Comparison of ENCODE assay signal across 1 cellular context in the genomic region with DNA sequence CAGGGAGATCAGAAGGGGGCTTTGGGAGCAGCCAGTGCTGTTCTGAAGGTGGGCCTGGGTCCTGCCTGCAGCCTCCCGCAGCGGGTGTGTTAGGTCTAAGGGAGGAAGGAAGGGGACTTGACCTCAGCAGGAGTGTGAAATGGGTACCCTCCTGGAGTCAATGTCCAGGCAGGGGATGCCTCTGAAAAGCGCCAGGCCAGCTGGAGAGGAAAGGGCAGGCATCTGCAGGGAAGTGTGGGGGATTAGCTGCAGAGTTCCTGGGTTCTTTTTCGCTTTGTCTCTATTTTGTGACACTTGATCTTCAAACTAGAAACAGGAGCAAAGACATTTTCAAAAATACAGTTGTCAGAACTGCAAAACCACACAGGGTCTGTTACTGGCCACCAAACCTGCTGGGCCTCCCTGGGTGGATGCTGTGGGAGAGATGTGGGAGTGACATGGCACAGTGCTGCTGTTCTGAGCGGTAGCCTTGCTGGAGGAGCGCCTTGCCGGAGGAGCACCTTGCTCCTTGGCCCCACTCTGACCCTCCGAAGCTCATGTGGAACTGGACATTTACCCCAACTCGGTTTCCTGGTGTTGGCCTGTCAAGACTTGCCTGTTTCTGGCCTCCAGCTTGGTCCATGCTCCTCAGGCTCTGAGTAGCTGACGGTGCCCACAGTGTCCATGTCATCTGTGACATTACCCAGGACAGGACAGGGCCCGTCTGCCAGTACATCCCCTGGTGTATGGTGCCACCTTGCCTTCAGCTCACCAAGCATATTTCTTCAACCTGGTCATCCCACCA.
TF ChIP-seq lines count a peak whose summit lies in the region.

No MANE protein-coding gene starts in this region.

TF ChIP-seq in K562, 482 proteins besides CTCF, POLR2A, EP300 and RAD21 (continued from another document and continues in another):
- TF ChIP-seq, protein P1, sequence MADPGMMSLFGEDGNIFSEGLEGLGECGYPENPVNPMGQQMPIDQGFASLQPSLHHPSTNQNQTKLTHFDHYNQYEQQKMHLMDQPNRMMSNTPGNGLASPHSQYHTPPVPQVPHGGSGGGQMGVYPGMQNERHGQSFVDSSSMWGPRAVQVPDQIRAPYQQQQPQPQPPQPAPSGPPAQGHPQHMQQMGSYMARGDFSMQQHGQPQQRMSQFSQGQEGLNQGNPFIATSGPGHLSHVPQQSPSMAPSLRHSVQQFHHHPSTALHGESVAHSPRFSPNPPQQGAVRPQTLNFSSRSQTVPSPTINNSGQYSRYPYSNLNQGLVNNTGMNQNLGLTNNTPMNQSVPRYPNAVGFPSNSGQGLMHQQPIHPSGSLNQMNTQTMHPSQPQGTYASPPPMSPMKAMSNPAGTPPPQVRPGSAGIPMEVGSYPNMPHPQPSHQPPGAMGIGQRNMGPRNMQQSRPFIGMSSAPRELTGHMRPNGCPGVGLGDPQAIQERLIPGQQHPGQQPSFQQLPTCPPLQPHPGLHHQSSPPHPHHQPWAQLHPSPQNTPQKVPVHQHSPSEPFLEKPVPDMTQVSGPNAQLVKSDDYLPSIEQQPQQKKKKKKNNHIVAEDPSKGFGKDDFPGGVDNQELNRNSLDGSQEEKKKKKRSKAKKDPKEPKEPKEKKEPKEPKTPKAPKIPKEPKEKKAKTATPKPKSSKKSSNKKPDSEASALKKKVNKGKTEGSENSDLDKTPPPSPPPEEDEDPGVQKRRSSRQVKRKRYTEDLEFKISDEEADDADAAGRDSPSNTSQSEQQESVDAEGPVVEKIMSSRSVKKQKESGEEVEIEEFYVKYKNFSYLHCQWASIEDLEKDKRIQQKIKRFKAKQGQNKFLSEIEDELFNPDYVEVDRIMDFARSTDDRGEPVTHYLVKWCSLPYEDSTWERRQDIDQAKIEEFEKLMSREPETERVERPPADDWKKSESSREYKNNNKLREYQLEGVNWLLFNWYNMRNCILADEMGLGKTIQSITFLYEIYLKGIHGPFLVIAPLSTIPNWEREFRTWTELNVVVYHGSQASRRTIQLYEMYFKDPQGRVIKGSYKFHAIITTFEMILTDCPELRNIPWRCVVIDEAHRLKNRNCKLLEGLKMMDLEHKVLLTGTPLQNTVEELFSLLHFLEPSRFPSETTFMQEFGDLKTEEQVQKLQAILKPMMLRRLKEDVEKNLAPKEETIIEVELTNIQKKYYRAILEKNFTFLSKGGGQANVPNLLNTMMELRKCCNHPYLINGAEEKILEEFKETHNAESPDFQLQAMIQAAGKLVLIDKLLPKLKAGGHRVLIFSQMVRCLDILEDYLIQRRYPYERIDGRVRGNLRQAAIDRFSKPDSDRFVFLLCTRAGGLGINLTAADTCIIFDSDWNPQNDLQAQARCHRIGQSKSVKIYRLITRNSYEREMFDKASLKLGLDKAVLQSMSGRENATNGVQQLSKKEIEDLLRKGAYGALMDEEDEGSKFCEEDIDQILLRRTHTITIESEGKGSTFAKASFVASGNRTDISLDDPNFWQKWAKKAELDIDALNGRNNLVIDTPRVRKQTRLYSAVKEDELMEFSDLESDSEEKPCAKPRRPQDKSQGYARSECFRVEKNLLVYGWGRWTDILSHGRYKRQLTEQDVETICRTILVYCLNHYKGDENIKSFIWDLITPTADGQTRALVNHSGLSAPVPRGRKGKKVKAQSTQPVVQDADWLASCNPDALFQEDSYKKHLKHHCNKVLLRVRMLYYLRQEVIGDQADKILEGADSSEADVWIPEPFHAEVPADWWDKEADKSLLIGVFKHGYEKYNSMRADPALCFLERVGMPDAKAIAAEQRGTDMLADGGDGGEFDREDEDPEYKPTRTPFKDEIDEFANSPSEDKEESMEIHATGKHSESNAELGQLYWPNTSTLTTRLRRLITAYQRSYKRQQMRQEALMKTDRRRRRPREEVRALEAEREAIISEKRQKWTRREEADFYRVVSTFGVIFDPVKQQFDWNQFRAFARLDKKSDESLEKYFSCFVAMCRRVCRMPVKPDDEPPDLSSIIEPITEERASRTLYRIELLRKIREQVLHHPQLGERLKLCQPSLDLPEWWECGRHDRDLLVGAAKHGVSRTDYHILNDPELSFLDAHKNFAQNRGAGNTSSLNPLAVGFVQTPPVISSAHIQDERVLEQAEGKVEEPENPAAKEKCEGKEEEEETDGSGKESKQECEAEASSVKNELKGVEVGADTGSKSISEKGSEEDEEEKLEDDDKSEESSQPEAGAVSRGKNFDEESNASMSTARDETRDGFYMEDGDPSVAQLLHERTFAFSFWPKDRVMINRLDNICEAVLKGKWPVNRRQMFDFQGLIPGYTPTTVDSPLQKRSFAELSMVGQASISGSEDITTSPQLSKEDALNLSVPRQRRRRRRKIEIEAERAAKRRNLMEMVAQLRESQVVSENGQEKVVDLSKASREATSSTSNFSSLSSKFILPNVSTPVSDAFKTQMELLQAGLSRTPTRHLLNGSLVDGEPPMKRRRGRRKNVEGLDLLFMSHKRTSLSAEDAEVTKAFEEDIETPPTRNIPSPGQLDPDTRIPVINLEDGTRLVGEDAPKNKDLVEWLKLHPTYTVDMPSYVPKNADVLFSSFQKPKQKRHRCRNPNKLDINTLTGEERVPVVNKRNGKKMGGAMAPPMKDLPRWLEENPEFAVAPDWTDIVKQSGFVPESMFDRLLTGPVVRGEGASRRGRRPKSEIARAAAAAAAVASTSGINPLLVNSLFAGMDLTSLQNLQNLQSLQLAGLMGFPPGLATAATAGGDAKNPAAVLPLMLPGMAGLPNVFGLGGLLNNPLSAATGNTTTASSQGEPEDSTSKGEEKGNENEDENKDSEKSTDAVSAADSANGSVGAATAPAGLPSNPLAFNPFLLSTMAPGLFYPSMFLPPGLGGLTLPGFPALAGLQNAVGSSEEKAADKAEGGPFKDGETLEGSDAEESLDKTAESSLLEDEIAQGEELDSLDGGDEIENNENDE (IDR thresholded peaks at IDR 0.05; ENCODE audit: low read depth, low read length): peak; percentile 70
- no peak for TF ChIP-seq TAF9B (IDR thresholded peaks at IDR 0.05; ENCODE audit: partially characterized antibody)
- TF ChIP-seq MCM5 (IDR thresholded peaks at IDR 0.05; ENCODE audit: low read depth): no peak
- TF ChIP-seq ZSCAN32 (CRISPR knock-in tag; IDR thresholded peaks at IDR 0.05): no peak
- no peak for TF ChIP-seq PPARD (CRISPR knock-in tag; IDR thresholded peaks at IDR 0.05)
- peak in 1 of 2 experiments; percentile 16; a peak in 1 of 3 replicates for TF ChIP-seq CBX3 (IDR thresholded peaks at IDR 0.05; ENCODE audit: borderline replicate concordance in 1 of 2, low read length in 2 of 2)
- TF ChIP-seq KDM1A (IDR thresholded peaks at IDR 0.05): no peak
- TF ChIP-seq ZNF143 (CRISPR knock-in tag; IDR thresholded peaks at IDR 0.05): 0 out of 2 replicates have a peak, but pooled peaks have one; percentile 43
- TF ChIP-seq GTF2F1 (IDR thresholded peaks at IDR 0.05; ENCODE audit: low read depth, low read length): no peak
- no peak for TF ChIP-seq BRD9 (IDR thresholded peaks at IDR 0.05; ENCODE audit: low read depth, partially characterized antibody)
- TF ChIP-seq FOXK2 (conservative IDR thresholded peaks at IDR 0.05 in 1 of 2, IDR thresholded peaks at IDR 0.05 in 1 of 2; ENCODE audit: low read depth in 2 of 2): no peak
- peak in 1 of 3 experiments; percentile 24 for TF ChIP-seq YY1 (IDR thresholded peaks at IDR 0.05; ENCODE audit: borderline replicate concordance in 1 of 3, control insufficient read depth in 1 of 3, extremely low read depth in 1 of 3, insufficient read depth in 3 of 3, insufficient read length in 1 of 3, insufficient replicate concordance in 2 of 3, low read depth in 1 of 3, low read length in 2 of 3)
- TF ChIP-seq JUN (IDR thresholded peaks at IDR 0.05; ENCODE audit: borderline replicate concordance, low read depth, low read length): no peak
- TF ChIP-seq JUN (CRISPR knock-in tag; IDR thresholded peaks at IDR 0.05; ENCODE audit: borderline replicate concordance): peak; percentile 78; the same call in 1 of the 2 replicates
- no peak for TF ChIP-seq STAT5B (CRISPR knock-in tag; IDR thresholded peaks at IDR 0.05)
- TF ChIP-seq FOSL1 (tag; conservative IDR thresholded peaks at IDR 0.05): no peak
- no peak for TF ChIP-seq SETDB1 (IDR thresholded peaks at IDR 0.05; ENCODE audit: low read length)
- no peak for TF ChIP-seq RBM22 (IDR thresholded peaks at IDR 0.05; ENCODE audit: low read depth, low read length, poor library complexity, severe bottlenecking)
- TF ChIP-seq MEF2A (IDR thresholded peaks at IDR 0.05; ENCODE audit: control insufficient read depth, low read depth, low read length): no peak
- TF ChIP-seq KLF6 (CRISPR knock-in tag; IDR thresholded peaks at IDR 0.05; ENCODE audit: borderline replicate concordance): no peak
- TF ChIP-seq POLR3G (IDR thresholded peaks at IDR 0.05; ENCODE audit: extremely low read depth, insufficient read length, insufficient replicate concordance): no peak
- peak in 1 of 2 experiments; percentile 63; a peak in 1 of 4 replicates for TF ChIP-seq FOXA3 (CRISPR knock-in tag; conservative IDR thresholded peaks at IDR 0.05 in 1 of 2, IDR thresholded peaks at IDR 0.05 in 1 of 2)
- TF ChIP-seq ZNF140 (CRISPR knock-in tag; IDR thresholded peaks at IDR 0.05): no peak
- TF ChIP-seq MTA3 (IDR thresholded peaks at IDR 0.05; ENCODE audit: borderline replicate concordance): no peak
- TF ChIP-seq TCF3 (CRISPR knock-in tag; IDR thresholded peaks at IDR 0.05): no peak
- TF ChIP-seq, protein P2, sequence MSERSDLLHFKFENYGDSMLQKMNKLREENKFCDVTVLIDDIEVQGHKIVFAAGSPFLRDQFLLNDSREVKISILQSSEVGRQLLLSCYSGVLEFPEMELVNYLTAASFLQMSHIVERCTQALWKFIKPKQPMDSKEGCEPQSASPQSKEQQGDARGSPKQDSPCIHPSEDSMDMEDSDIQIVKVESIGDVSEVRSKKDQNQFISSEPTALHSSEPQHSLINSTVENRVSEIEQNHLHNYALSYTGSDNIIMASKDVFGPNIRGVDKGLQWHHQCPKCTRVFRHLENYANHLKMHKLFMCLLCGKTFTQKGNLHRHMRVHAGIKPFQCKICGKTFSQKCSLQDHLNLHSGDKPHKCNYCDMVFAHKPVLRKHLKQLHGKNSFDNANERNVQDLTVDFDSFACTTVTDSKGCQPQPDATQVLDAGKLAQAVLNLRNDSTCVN (CRISPR knock-in tag; IDR thresholded peaks at IDR 0.05): no peak
- no peak for TF ChIP-seq KLF16 (IDR thresholded peaks at IDR 0.05)
- no peak for TF ChIP-seq U2AF2 (optimal IDR thresholded peaks at IDR 0.05; ENCODE audit: low read depth, low read length)
- TF ChIP-seq CTBP1 (IDR thresholded peaks at IDR 0.05; ENCODE audit: borderline replicate concordance): no peak
- TF ChIP-seq, protein P3, sequence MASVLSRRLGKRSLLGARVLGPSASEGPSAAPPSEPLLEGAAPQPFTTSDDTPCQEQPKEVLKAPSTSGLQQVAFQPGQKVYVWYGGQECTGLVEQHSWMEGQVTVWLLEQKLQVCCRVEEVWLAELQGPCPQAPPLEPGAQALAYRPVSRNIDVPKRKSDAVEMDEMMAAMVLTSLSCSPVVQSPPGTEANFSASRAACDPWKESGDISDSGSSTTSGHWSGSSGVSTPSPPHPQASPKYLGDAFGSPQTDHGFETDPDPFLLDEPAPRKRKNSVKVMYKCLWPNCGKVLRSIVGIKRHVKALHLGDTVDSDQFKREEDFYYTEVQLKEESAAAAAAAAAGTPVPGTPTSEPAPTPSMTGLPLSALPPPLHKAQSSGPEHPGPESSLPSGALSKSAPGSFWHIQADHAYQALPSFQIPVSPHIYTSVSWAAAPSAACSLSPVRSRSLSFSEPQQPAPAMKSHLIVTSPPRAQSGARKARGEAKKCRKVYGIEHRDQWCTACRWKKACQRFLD (CRISPR knock-in tag; IDR thresholded peaks at IDR 0.05): no peak
- TF ChIP-seq, protein P4, sequence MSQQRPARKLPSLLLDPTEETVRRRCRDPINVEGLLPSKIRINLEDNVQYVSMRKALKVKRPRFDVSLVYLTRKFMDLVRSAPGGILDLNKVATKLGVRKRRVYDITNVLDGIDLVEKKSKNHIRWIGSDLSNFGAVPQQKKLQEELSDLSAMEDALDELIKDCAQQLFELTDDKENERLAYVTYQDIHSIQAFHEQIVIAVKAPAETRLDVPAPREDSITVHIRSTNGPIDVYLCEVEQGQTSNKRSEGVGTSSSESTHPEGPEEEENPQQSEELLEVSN (IDR thresholded peaks at IDR 0.05; ENCODE audit: borderline replicate concordance in 1 of 2, extremely low read depth in 1 of 2, insufficient read depth in 1 of 2, insufficient read length in 1 of 2, low read depth in 1 of 2, low read length in 1 of 2, poor library complexity in 1 of 2, severe bottlenecking in 1 of 2): no peak
- TF ChIP-seq, protein P5, sequence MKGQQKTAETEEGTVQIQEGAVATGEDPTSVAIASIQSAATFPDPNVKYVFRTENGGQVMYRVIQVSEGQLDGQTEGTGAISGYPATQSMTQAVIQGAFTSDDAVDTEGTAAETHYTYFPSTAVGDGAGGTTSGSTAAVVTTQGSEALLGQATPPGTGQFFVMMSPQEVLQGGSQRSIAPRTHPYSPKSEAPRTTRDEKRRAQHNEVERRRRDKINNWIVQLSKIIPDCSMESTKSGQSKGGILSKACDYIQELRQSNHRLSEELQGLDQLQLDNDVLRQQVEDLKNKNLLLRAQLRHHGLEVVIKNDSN (CRISPR knock-in tag; IDR thresholded peaks at IDR 0.05): peak; percentile 42; the same call in 1 of the 2 replicates
- TF ChIP-seq JUNB (CRISPR knock-in tag; conservative IDR thresholded peaks at IDR 0.05): no peak
- TF ChIP-seq, protein P6, sequence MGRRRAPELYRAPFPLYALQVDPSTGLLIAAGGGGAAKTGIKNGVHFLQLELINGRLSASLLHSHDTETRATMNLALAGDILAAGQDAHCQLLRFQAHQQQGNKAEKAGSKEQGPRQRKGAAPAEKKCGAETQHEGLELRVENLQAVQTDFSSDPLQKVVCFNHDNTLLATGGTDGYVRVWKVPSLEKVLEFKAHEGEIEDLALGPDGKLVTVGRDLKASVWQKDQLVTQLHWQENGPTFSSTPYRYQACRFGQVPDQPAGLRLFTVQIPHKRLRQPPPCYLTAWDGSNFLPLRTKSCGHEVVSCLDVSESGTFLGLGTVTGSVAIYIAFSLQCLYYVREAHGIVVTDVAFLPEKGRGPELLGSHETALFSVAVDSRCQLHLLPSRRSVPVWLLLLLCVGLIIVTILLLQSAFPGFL (CRISPR knock-in tag; IDR thresholded peaks at IDR 0.05): no peak
- TF ChIP-seq, protein P7, sequence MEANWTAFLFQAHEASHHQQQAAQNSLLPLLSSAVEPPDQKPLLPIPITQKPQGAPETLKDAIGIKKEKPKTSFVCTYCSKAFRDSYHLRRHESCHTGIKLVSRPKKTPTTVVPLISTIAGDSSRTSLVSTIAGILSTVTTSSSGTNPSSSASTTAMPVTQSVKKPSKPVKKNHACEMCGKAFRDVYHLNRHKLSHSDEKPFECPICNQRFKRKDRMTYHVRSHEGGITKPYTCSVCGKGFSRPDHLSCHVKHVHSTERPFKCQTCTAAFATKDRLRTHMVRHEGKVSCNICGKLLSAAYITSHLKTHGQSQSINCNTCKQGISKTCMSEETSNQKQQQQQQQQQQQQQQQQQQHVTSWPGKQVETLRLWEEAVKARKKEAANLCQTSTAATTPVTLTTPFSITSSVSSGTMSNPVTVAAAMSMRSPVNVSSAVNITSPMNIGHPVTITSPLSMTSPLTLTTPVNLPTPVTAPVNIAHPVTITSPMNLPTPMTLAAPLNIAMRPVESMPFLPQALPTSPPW (CRISPR knock-in tag; IDR thresholded peaks at IDR 0.05): no peak
- TF ChIP-seq, protein P8, sequence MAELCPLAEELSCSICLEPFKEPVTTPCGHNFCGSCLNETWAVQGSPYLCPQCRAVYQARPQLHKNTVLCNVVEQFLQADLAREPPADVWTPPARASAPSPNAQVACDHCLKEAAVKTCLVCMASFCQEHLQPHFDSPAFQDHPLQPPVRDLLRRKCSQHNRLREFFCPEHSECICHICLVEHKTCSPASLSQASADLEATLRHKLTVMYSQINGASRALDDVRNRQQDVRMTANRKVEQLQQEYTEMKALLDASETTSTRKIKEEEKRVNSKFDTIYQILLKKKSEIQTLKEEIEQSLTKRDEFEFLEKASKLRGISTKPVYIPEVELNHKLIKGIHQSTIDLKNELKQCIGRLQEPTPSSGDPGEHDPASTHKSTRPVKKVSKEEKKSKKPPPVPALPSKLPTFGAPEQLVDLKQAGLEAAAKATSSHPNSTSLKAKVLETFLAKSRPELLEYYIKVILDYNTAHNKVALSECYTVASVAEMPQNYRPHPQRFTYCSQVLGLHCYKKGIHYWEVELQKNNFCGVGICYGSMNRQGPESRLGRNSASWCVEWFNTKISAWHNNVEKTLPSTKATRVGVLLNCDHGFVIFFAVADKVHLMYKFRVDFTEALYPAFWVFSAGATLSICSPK (IDR thresholded peaks at IDR 0.05; ENCODE audit: borderline replicate concordance): no peak
